ENCODE assay signal across 1 cellular context in genomic region chr10:11387044-11387443, GRCh38.
TF ChIP-seq lines count a peak whose summit lies in the region.

No MANE protein-coding gene starts in this region.

TF ChIP-seq in GM23338, 12 proteins besides CTCF, POLR2A, EP300 and RAD21 (continued from another document):
- no peak for TF ChIP-seq ZNF462 (CRISPR knock-in tag; IDR thresholded peaks at IDR 0.05)
- no peak for TF ChIP-seq REST (IDR thresholded peaks at IDR 0.05; ENCODE audit: unreplicated experiment)
- TF ChIP-seq EZH2 (IDR thresholded peaks at IDR 0.05; ENCODE audit: low read depth, unreplicated experiment): no peak
- TF ChIP-seq ZNF331 (CRISPR knock-in tag; IDR thresholded peaks at IDR 0.05; ENCODE audit: low read depth): no peak
- TF ChIP-seq POLR2AphosphoS5 (IDR thresholded peaks at IDR 0.05; ENCODE audit: low read depth): no peak
- TF ChIP-seq EZH2phosphoT487 (IDR thresholded peaks at IDR 0.05; ENCODE audit: unreplicated experiment): no peak
- no peak for TF ChIP-seq JUNB (IDR thresholded peaks at IDR 0.05; ENCODE audit: unreplicated experiment)
